ENCODE assay signal across 8 cellular contexts in genomic region chr4:41214158-41215146, GRCh38. TPM values are rescaled to one million over a fixed set of nuclear protein-coding genes. Genes with fewer than 3 reads are reported as not detected.
DNase-seq lines count a peak whose midpoint lies in the region; ATAC-seq and TF ChIP-seq lines count a peak whose summit lies in the region.

Gene APBB2, minus strand, starts transcription at chr4:41214542. Its CDS starts 181,288 bp downstream, at chr4:41033254.

- H3K9ac ChIP-seq in ES-I3 (ENCODE audit: low read depth, low read length), result peak within 1 kb of the TSS; percentile 78
- H3K9ac ChIP-seq in PC-3 (ENCODE audit: low read length), result peak within 1 kb of the TSS; percentile 77

- H3K36me3 ChIP-seq in ES-I3 (ENCODE audit: insufficient read depth, low read length), result no peaks in the 10 kb centered on the region
- H3K36me3 ChIP-seq in PC-3 (ENCODE audit: low read depth, low read length), result no peaks in the 10 kb centered on the region
- H3K36me3 ChIP-seq in urinary bladder (ENCODE audit: insufficient read depth), result no peaks in the 10 kb centered on the region

- DNase-seq in PC-3, result peak; percentile 96
- peak; percentile 73 for DNase-seq in activated naive CD8-positive, alpha-beta T cell treated with anti-CD3 and anti-CD28 coated beads for 36 hours
- peak; percentile 98 for DNase-seq in glomerular visceral epithelial cell (ENCODE audit: extremely low spot score)
- DNase-seq in non-pigmented ciliary epithelial cell (ENCODE audit: low read depth), result peak; percentile 83

- no peak for TF ChIP-seq EP300 in Ishikawa (IDR thresholded peaks at IDR 0.05; ENCODE audit: borderline replicate concordance)

- H3K36me3 Mint-ChIP-seq in activated naive CD8-positive, alpha-beta T cell treated with anti-CD3 and anti-CD28 coated beads for 36 hours, result no peaks in the 10 kb centered on the region

- no peaks in the 10 kb centered on the region for H3K9me3 Mint-ChIP-seq in activated naive CD8-positive, alpha-beta T cell treated with anti-CD3 and anti-CD28 coated beads for 36 hours

- peaks cover 68% of the 10 kb centered on the region for H3K27me3 Mint-ChIP-seq in activated naive CD8-positive, alpha-beta T cell treated with anti-CD3 and anti-CD28 coated beads for 36 hours

- H3K9me2 ChIP-seq in PC-3 (replicated peaks; ENCODE audit: low read length), result no peaks in the 10 kb centered on the region

- H3K4me3 ChIP-seq in PC-3 (ENCODE audit: low read length), result peak within 1 kb of the TSS; percentile 99
- H3K4me3 ChIP-seq in urinary bladder (ENCODE audit: low read depth, low read length), result peak within 1 kb of the TSS; percentile 90

- ATAC-seq in GM21723 (IDR thresholded peaks at IDR 0.05; ENCODE audit: unreplicated experiment), result peak; percentile 62
- peak; percentile 74 for ATAC-seq in PC-3

- TF ChIP-seq CTCF in PC-3 (conservative IDR thresholded peaks at IDR 0.05; ENCODE audit: low read depth, low read length), result peak; percentile 49

- intact Hi-C loops in PC-3 (cut with micrococcal nuclease), result loop anchor here (1.0 to 5.0 kb wide), 5 partner anchors 37 to 462 kb away; no protein-coding TSS in a partner anchor

- POLR2A ChIA-PET in PC-3 (lab: Charles Lee; ENCODE audit: unreplicated experiment), result no interaction called here

- 0 out of 2 replicates have a peak within 1 kb of the TSS, but pooled peaks have one; percentile 18 for H3K27ac ChIP-seq in PC-3 (ENCODE audit: low read length)
- peak within 1 kb of the TSS; percentile 48 for H3K27ac ChIP-seq in urinary bladder (ENCODE audit: low read depth)

- no peaks in the 10 kb centered on the region for H3K27me3 ChIP-seq in PC-3 (ENCODE audit: low read length)

- CTCF ChIA-PET in PC-3 (lab: Charles Lee), result interaction anchor here (0.6 to 1.0 kb wide), 9 partner anchors 34 to 347 kb away, joined by 3 to 8 read pairs (median 5); no protein-coding TSS in a partner anchor

- peak within 1 kb of the TSS; percentile 77 for H2AFZ ChIP-seq in PC-3 (ENCODE audit: low read length)

- H3K27ac Mint-ChIP-seq in activated naive CD8-positive, alpha-beta T cell treated with anti-CD3 and anti-CD28 coated beads for 36 hours, result peak within 1 kb of the TSS; percentile 42

- 3% methylated on average over 75 of the region's 75 CpGs for WGBS in urinary bladder

- H3K9me3 ChIP-seq in ES-I3 (ENCODE audit: control insufficient read depth, insufficient read depth, low read length) (no peaks in the 10 kb centered on the region), PC-3 (ENCODE audit: low read length) (no peaks in the 10 kb centered on the region)

- H3K4me3 Mint-ChIP-seq in activated naive CD8-positive, alpha-beta T cell treated with anti-CD3 and anti-CD28 coated beads for 36 hours, result peak within 1 kb of the TSS; percentile 76

- peaks cover 48% of the 10 kb centered on the region for H3K79me2 ChIP-seq in PC-3 (ENCODE audit: low read length)

- peak; percentile 70 for TF ChIP-seq RAD21 in Ishikawa (IDR thresholded peaks at IDR 0.05; ENCODE audit: low read depth)

- H4K20me1 ChIP-seq in PC-3 (ENCODE audit: low read length), result peaks cover 5% of the 10 kb centered on the region; the same call in 1 of the 2 replicates

- H3F3A ChIP-seq in PC-3 (ENCODE audit: low read length, unreplicated experiment), result no peaks in the 10 kb centered on the region

- peaks cover 26% of the 10 kb centered on the region for H3K4me1 Mint-ChIP-seq in activated naive CD8-positive, alpha-beta T cell treated with anti-CD3 and anti-CD28 coated beads for 36 hours

- H3K4me1 ChIP-seq in ES-I3 (ENCODE audit: insufficient read depth, low read length) (peaks cover 19% of the 10 kb centered on the region), PC-3 (ENCODE audit: insufficient read depth, low read length) (peaks cover 26% of the 10 kb centered on the region), urinary bladder (ENCODE audit: insufficient read depth) (no peaks in the 10 kb centered on the region)

- peak within 1 kb of the TSS; percentile 89 for H3K4me2 ChIP-seq in PC-3 (ENCODE audit: low read length)

- no TSS peak for BruUV-seq in PC-3 (replicated peaks; lab: Mats Ljungman, UMichigan)

TF ChIP-seq in Ishikawa, 13 proteins besides CTCF, POLR2A, EP300 and RAD21:
- TF ChIP-seq, protein P1, sequence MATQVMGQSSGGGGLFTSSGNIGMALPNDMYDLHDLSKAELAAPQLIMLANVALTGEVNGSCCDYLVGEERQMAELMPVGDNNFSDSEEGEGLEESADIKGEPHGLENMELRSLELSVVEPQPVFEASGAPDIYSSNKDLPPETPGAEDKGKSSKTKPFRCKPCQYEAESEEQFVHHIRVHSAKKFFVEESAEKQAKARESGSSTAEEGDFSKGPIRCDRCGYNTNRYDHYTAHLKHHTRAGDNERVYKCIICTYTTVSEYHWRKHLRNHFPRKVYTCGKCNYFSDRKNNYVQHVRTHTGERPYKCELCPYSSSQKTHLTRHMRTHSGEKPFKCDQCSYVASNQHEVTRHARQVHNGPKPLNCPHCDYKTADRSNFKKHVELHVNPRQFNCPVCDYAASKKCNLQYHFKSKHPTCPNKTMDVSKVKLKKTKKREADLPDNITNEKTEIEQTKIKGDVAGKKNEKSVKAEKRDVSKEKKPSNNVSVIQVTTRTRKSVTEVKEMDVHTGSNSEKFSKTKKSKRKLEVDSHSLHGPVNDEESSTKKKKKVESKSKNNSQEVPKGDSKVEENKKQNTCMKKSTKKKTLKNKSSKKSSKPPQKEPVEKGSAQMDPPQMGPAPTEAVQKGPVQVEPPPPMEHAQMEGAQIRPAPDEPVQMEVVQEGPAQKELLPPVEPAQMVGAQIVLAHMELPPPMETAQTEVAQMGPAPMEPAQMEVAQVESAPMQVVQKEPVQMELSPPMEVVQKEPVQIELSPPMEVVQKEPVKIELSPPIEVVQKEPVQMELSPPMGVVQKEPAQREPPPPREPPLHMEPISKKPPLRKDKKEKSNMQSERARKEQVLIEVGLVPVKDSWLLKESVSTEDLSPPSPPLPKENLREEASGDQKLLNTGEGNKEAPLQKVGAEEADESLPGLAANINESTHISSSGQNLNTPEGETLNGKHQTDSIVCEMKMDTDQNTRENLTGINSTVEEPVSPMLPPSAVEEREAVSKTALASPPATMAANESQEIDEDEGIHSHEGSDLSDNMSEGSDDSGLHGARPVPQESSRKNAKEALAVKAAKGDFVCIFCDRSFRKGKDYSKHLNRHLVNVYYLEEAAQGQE (IDR thresholded peaks at IDR 0.05; ENCODE audit: low read depth), result no peak
- no peak for TF ChIP-seq FOXM1 (IDR thresholded peaks at IDR 0.05; ENCODE audit: borderline replicate concordance, low read depth)
- peak; percentile 57 for TF ChIP-seq MAX (IDR thresholded peaks at IDR 0.05)
- TF ChIP-seq TEAD4 (IDR thresholded peaks at IDR 0.05), result peak; percentile 39
- TF ChIP-seq NFIC (IDR thresholded peaks at IDR 0.05), result 0 out of 2 replicates have a peak, but pooled peaks have one; percentile 27
- TF ChIP-seq CREB1 (IDR thresholded peaks at IDR 0.05; ENCODE audit: low read depth), result 0 out of 2 replicates have a peak, but pooled peaks have one; percentile 18
- TF ChIP-seq EGR1 (IDR thresholded peaks at IDR 0.05), result no peak
- TF ChIP-seq ZBTB7A (IDR thresholded peaks at IDR 0.05; ENCODE audit: low read depth), result no peak
- TF ChIP-seq TCF12 (IDR thresholded peaks at IDR 0.05; ENCODE audit: low read depth), result peak; percentile 44; the same call in 1 of the 2 replicates
- TF ChIP-seq TAF1 (IDR thresholded peaks at IDR 0.05; ENCODE audit: low read depth), result peak; percentile 85

RNA-seq across cellular contexts. Expression of gene APBB2, which starts in this region (rescaled TPM):
- total RNA-seq in PC-3 (2014; rRNA removed), result 24.7 and 26.7 TPM in 2 replicates
- 1 to 10 TPM; 3.1 to 5.5 TPM for total RNA-seq in activated naive CD8-positive, alpha-beta T cell treated with anti-CD3 and anti-CD28 coated beads for 36 hours
- 67.8 TPM for total RNA-seq in urinary bladder
- 20.6 TPM for polyA plus RNA-seq in urinary bladder

Comparison
In these comparisons a context has a peak if more than half of its experiments do, and no peak if none do; other contexts are left out.
1. Peak in every context shown above with its lines: DNase-seq, ATAC-seq, H3K4me3 ChIP-seq and H3K27ac ChIP-seq.